ENCODE assay signal across 8 cellular contexts in genomic region chr7:139034855-139035587, GRCh38. TPM values are rescaled to one million over a fixed set of nuclear protein-coding genes. Genes with fewer than 3 reads are reported as not detected.
DNase-seq lines count a peak whose midpoint lies in the region; ATAC-seq, FAIRE-seq and TF ChIP-seq lines count a peak whose summit lies in the region.

No MANE protein-coding gene starts in this region.

- TF ChIP-seq EP300 in A549 (IDR thresholded peaks at IDR 0.05) = no peak

- TF ChIP-seq RAD21 in A549 (conservative IDR thresholded peaks at IDR 0.05 in 1 of 2, IDR thresholded peaks at IDR 0.05 in 1 of 2) = no peak

- H3K4me3 ChIP-seq in A549 (peak overlapping the region; percentile 77), OCI-LY3 (ENCODE audit: low read length) (peak overlapping the region; percentile 94), astrocyte of the cerebellum (ENCODE audit: low read depth, low read length) (peak overlapping the region; percentile 72), iPS-18c (ENCODE audit: insufficient read depth, low read depth, low read length) (peak overlapping the region; percentile 62)

- 14% methylated on average over 20 of the region's 48 CpGs for WGBS in A549 (ENCODE audit: missing lambda C conversion rate)

- DNase-seq in A549 (ENCODE audit: low read depth in 1 of 2, low spot score in 1 of 2) (peak; percentile 58 to 85), GM18507 (ENCODE audit: extremely low spot score, insufficient read length, low read depth) (peak; percentile 25), astrocyte of the cerebellum (ENCODE audit: low read depth) (no peak), amniotic stem cell (lab: John Stamatoyannopoulos, UW) (no peak)
- DNase-seq in stimulated activated CD4-positive, alpha-beta T cell treated with anti-CD3 and anti-CD28 coated beads, Interleukin-1b, Interleukin-23, amount 100 ng/mL, for 4 hours (ENCODE audit: low read depth in 2 of 2) = peak; percentile 27 to 41

- no peaks in the 10 kb centered on the region for H3K27me3 ChIP-seq in OCI-LY3 (ENCODE audit: low read depth, low read length)

- peaks cover 29% of the 10 kb centered on the region for H3K79me2 ChIP-seq in OCI-LY3 (ENCODE audit: low read length)

- TF ChIP-seq POLR2A in A549 (IDR thresholded peaks at IDR 0.05; ENCODE audit: low read length) = no peak

- POLR2A ChIA-PET in A549 (lab: Yijun Ruan, JAX) = interaction anchor here (0.6 to 0.7 kb wide), 3 partner anchors 10 to 326 kb away, joined by 3 to 4 read pairs (median 4); no protein-coding TSS in a partner anchor

- H3K9ac ChIP-seq in OCI-LY3 (ENCODE audit: low read length) = peak overlapping the region; percentile 73

- peaks cover 24% of the 10 kb centered on the region for H3K36me3 ChIP-seq in OCI-LY3 (replicated peaks; ENCODE audit: low read depth, low read length)

- peak overlapping the region; percentile 94 to 98 for H3K27ac ChIP-seq in A549
- H3K27ac ChIP-seq in OCI-LY3 (ENCODE audit: low read length) = 0 out of 2 replicates have a peak overlapping the region, but pooled peaks have one; percentile 33

- peak overlapping the region; percentile 78 for H3K4me2 ChIP-seq in A549
- peak overlapping the region; percentile 92 for H3K4me2 ChIP-seq in OCI-LY3 (ENCODE audit: low read length)

- CTCF ChIA-PET in A549 (lab: Yijun Ruan, JAX) = interaction anchor here (0.6 to 7.3 kb wide), 9 partner anchors 10 to 149 kb away, joined by 3 to 31 read pairs (median 3); no protein-coding TSS in a partner anchor

- in situ Hi-C loops in astrocyte of the cerebellum (cut with HindIII; ENCODE audit: low sequenced_read_pairs) = no loop called here

- H2AFZ ChIP-seq in OCI-LY3 (ENCODE audit: low read depth, low read length) = peak overlapping the region; percentile 96; the same call in 1 of the 2 replicates

- no peaks in the 10 kb centered on the region for H4K20me1 ChIP-seq in OCI-LY3 (ENCODE audit: insufficient read depth, low read length)

- 0 out of 3 replicates have a peak, but pooled peaks have one; percentile 20 for TF ChIP-seq CTCF in A549 (IDR thresholded peaks at IDR 0.05)
- TF ChIP-seq CTCF in OCI-LY3 (IDR thresholded peaks at IDR 0.05; ENCODE audit: low read depth, low read length) = peak; percentile 22; the same call in 1 of the 2 replicates
- TF ChIP-seq CTCF in astrocyte of the cerebellum (IDR thresholded peaks at IDR 0.05; ENCODE audit: low read depth, low read length, missing control alignments) = no peak

- FAIRE-seq in A549 (lab: Jason Lieb, UNC) = no peak
- FAIRE-seq in GM18507 (lab: Jason Lieb, UNC) = no peak

- H3K4me1 ChIP-seq in A549 (peaks cover 11% of the 10 kb centered on the region), OCI-LY3 (ENCODE audit: low read length) (peaks cover 16% of the 10 kb centered on the region)

- no peaks in the 10 kb centered on the region for H3K9me3 ChIP-seq in A549
- H3K9me3 ChIP-seq in OCI-LY3 (ENCODE audit: insufficient read depth, low read length) = no peaks in the 10 kb centered on the region
- H3K9me3 ChIP-seq in iPS-18c (ENCODE audit: control insufficient read depth, insufficient read depth, low read length) = no peaks in the 10 kb centered on the region

- peak; percentile 79 to 81 for ATAC-seq in A549
- ATAC-seq in HG03025 (IDR thresholded peaks at IDR 0.05; ENCODE audit: low FRiP score, unreplicated experiment) = peak; percentile 39

TF ChIP-seq in A549, 52 proteins besides CTCF, POLR2A, EP300 and RAD21:
- no peak for TF ChIP-seq POLR2AphosphoS2 (conservative IDR thresholded peaks at IDR 0.05; ENCODE audit: low read length)
- no peak for TF ChIP-seq ZFP36 (IDR thresholded peaks at IDR 0.05; ENCODE audit: borderline replicate concordance, partially characterized antibody)
- TF ChIP-seq PHF8 (IDR thresholded peaks at IDR 0.05; ENCODE audit: borderline replicate concordance, low read depth) = no peak
- TF ChIP-seq MAZ (IDR thresholded peaks at IDR 0.05; ENCODE audit: borderline replicate concordance, low read depth, low read length) = no peak
- no peak for TF ChIP-seq CHD4 (IDR thresholded peaks at IDR 0.05; ENCODE audit: borderline replicate concordance)
- no peak for TF ChIP-seq PBX3 (IDR thresholded peaks at IDR 0.05)
- TF ChIP-seq RCOR1 (IDR thresholded peaks at IDR 0.05; ENCODE audit: low read depth, low read length) = no peak
- no peak for TF ChIP-seq ZNF302 (CRISPR knock-in tag; IDR thresholded peaks at IDR 0.05)
- TF ChIP-seq JUN (IDR thresholded peaks at IDR 0.05) = no peak
- TF ChIP-seq ATOH8 (CRISPR knock-in tag; IDR thresholded peaks at IDR 0.05; ENCODE audit: low read depth) = no peak
- TF ChIP-seq NPAS2 (CRISPR knock-in tag; IDR thresholded peaks at IDR 0.05; ENCODE audit: borderline replicate concordance) = no peak
- no peak for TF ChIP-seq KDM1A (IDR thresholded peaks at IDR 0.05; ENCODE audit: low read depth)
- no peak for TF ChIP-seq TP53 (CRISPR knock-in tag; IDR thresholded peaks at IDR 0.05)
- TF ChIP-seq HES2 (IDR thresholded peaks at IDR 0.05) = no peak
- TF ChIP-seq FOXS1 (CRISPR knock-in tag; IDR thresholded peaks at IDR 0.05) = no peak
- TF ChIP-seq ZC3H11A (IDR thresholded peaks at IDR 0.05) = no peak
- no peak for TF ChIP-seq REST (IDR thresholded peaks at IDR 0.05)
- no peak for TF ChIP-seq BHLHE40 (IDR thresholded peaks at IDR 0.05; ENCODE audit: low read depth, low read length)

RNA-seq across cellular contexts. Expression of gene ZC3HAV1L, which starts 0.8 kb away (rescaled TPM):
- 15.6 and 23.4 TPM in 2 replicates for polyA plus RNA-seq in A549 (2011; rRNA removed)
- polyA plus RNA-seq in A549 (2012; cell fraction: cytosol; rRNA removed) = 10.6 and 17.1 TPM in 2 replicates
- 10.0 and 12.1 TPM in 2 replicates for polyA plus RNA-seq in A549 (2012; cell fraction: nucleus; rRNA removed)
- 8.7 to 9.7 TPM (median 8.8 TPM) in 3 replicates for polyA plus RNA-seq in A549 (2017; fragmentation: RNase III; extraction: RNeasy Plus Mini Kit Qiagen cat#74134 plus additional on column Dnase treatment)
- 15.0 and 16.0 TPM in 2 replicates for polyA minus RNA-seq in A549 (2011; rRNA and poly(A)+ RNA removed)

RNA-seq across cellular contexts. Expression of gene KIAA1549, which starts 53.8 kb away (rescaled TPM):
- 4.1 and 9.2 TPM in 2 replicates for polyA plus RNA-seq in A549 (2011; rRNA removed)
- 2.0 and 2.9 TPM in 2 replicates for polyA plus RNA-seq in A549 (2012; cell fraction: cytosol; rRNA removed)
- 3.7 and 5.2 TPM in 2 replicates for polyA plus RNA-seq in A549 (2012; cell fraction: nucleus; rRNA removed)
- polyA plus RNA-seq in A549 (2017; fragmentation: RNase III; extraction: RNeasy Plus Mini Kit Qiagen cat#74134 plus additional on column Dnase treatment) = 4.4 to 4.7 TPM (median 4.7 TPM) in 3 replicates
- polyA minus RNA-seq in A549 (2011; rRNA and poly(A)+ RNA removed) = 13.1 and 13.3 TPM in 2 replicates

Comparison
In these comparisons a context has a peak if more than half of its experiments do, and no peak if none do; other contexts are left out.
1. DNase-seq: peak in A549 (2 of 2), GM18507 (single experiment) and stimulated activated CD4-positive, alpha-beta T cell treated with anti-CD3 and anti-CD28 coated beads, Interleukin-1b, Interleukin-23, amount 100 ng/mL, for 4 hours (2 of 2); none in astrocyte of the cerebellum (single experiment) and amniotic stem cell (single experiment).
2. Peak in every context shown above with its lines, with median percentiles within 50 percentile points of each other: H3K4me3 ChIP-seq.